In genomic region chr2:172836386-172837200, GRCh38 we compare ENCODE assay signal across 10 cellular contexts.
DNase-seq lines count a peak whose midpoint lies in the region; ATAC-seq and TF ChIP-seq lines count a peak whose summit lies in the region.
"Had no signal": no experiment of that assay in that cellular context is flagged by ENCODE, and none has a peak within 500 bp of the region (broad histone marks: within the 10 kb centered on the region; RNA-seq: fewer than 3 reads in every experiment).

No MANE protein-coding gene starts in this region.

- no peaks in the 10 kb centered on the region for H4K20me1 ChIP-seq in BLaER1 treated with 17β-estradiol and CSF1 and Interleukin-3, amounts not matched to agents 10 nM and 100 nM
- H4K20me1 ChIP-seq in IMR-90 (ENCODE audit: insufficient read depth, low read length), result no peaks in the 10 kb centered on the region

- peak overlapping the region; percentile 78; the same call in 1 of the 2 replicates for H4K5ac ChIP-seq in IMR-90 (ENCODE audit: low read depth, low read length)

- H2BK5ac ChIP-seq in IMR-90 (ENCODE audit: low read depth, low read length, poor library complexity, severe bottlenecking), result peak overlapping the region; percentile 22

- H2BK15ac ChIP-seq in IMR-90 (ENCODE audit: low read depth, low read length), result peak overlapping the region; percentile 81; the same call in 1 of the 3 replicates

- in situ Hi-C loops in IMR-90 (cut with MboI; ENCODE audit: low sequenced_read_pairs), result no loop called here

- H2AK5ac ChIP-seq in IMR-90 (ENCODE audit: low read depth, low read length), result peak overlapping the region; percentile 85; the same call in 1 of the 2 replicates

- no CpG with 5 or more reads among the region's 6 CpGs for WGBS in IMR-90 (ENCODE audit: extremely low coverage in 2 of 2, insufficient read length in 1 of 2), 2 experiments

- peaks cover 8% of the 10 kb centered on the region for H3K4me1 Mint-ChIP-seq in chondrocyte (ENCODE audit: low read depth)

- POLR2A ChIA-PET in IMR-90 (lab: Charles Lee; ENCODE audit: unreplicated experiment), result no interaction called here

- ATAC-seq in IMR-90 (ENCODE audit: low read depth) (peak; percentile 61), HG02678 (IDR thresholded peaks at IDR 0.05; ENCODE audit: unreplicated experiment) (no peak)

- H3K4me3 Mint-ChIP-seq in chondrocyte (ENCODE audit: unreplicated experiment), result no peak overlapping the region

- no peak overlapping the region for H3K4me3 ChIP-seq in BLaER1 treated with 17β-estradiol and CSF1 and Interleukin-3, amounts not matched to agents 10 nM and 100 nM
- H3K4me3 ChIP-seq in IMR-90 (ENCODE audit: insufficient read depth, low read depth, low read length), result no peak overlapping the region

- no peaks in the 10 kb centered on the region for H3K27me3 ChIP-seq in BLaER1 treated with 17β-estradiol and CSF1 and Interleukin-3, amounts not matched to agents 10 nM and 100 nM
- H3K27me3 ChIP-seq in IMR-90 (ENCODE audit: control insufficient read depth, insufficient read depth, low read length), result no peaks in the 10 kb centered on the region

- no peak overlapping the region for H3K27ac Mint-ChIP-seq in chondrocyte (ENCODE audit: unreplicated experiment)

- H3K4me1 ChIP-seq in BLaER1 treated with 17β-estradiol and CSF1 and Interleukin-3, amounts not matched to agents 10 nM and 100 nM, result peaks cover 0 to 11% (median 5%) of the 10 kb centered on the region in 10 experiments; a peak in 9 of 20 replicates
- H3K4me1 ChIP-seq in IMR-90 (ENCODE audit: control insufficient read depth, insufficient read depth, low read length), result peaks cover 5% of the 10 kb centered on the region

- TF ChIP-seq POLR2A in IMR-90 (IDR thresholded peaks at IDR 0.05; ENCODE audit: low read depth, low read length), result no peak

- no peak for TF ChIP-seq RAD21 in IMR-90 (IDR thresholded peaks at IDR 0.05; ENCODE audit: low read length)

- dilution Hi-C loops in IMR-90 (cut with HindIII; ENCODE audit: low sequenced_read_pairs, unreplicated experiment), result no loop called here

- H2AK9ac ChIP-seq in IMR-90 (replicated peaks; ENCODE audit: low read depth, low read length, poor library complexity), result peak overlapping the region; percentile 45

- H3K14ac ChIP-seq in IMR-90 (replicated peaks; ENCODE audit: low read depth, low read length), result peak overlapping the region; percentile 74

- peak overlapping the region in 6 of 11 experiments; percentile 19 to 51 (median 32); a peak in 9 of 22 replicates for H3K4me2 ChIP-seq in BLaER1 treated with 17β-estradiol and CSF1 and Interleukin-3, amounts not matched to agents 10 nM and 100 nM
- H3K4me2 ChIP-seq in IMR-90 (ENCODE audit: low read depth, low read length), result no peak overlapping the region; the same call in 1 of the 2 replicates

- H3K27me3 Mint-ChIP-seq in chondrocyte (ENCODE audit: low read depth), result no peaks in the 10 kb centered on the region

- peak overlapping the region; percentile 93; the same call in 1 of the 2 replicates for H3K18ac ChIP-seq in IMR-90 (ENCODE audit: low read depth, low read length)

- DNase-seq in IMR-90 (peak; percentile 84), astrocyte of the hippocampus (ENCODE audit: low read depth, low spot score) (peak; percentile 53), left kidney (ENCODE audit: low read depth, low spot score) (peak; percentile 35), nucleus accumbens (lab: John Stamatoyannopoulos, UW) (no peak), chondrocyte (ENCODE audit: low spot score) (no peak)
- no peak for DNase-seq in activated CD8-positive, alpha-beta memory T cell treated with anti-CD3 and anti-CD28 coated beads for 24 hours
- DNase-seq: effector memory CD4-positive, alpha-beta T cell; retina had no signal

- no peak overlapping the region for H3K9ac ChIP-seq in BLaER1 treated with 17β-estradiol and CSF1 and Interleukin-3, amounts not matched to agents 10 nM and 100 nM
- no peak overlapping the region for H3K9ac ChIP-seq in IMR-90 (ENCODE audit: low read depth, low read length)

- H3K23ac ChIP-seq in IMR-90 (ENCODE audit: low read depth, low read length), result peak overlapping the region; percentile 67

- H3K56ac ChIP-seq in IMR-90 (ENCODE audit: extremely low read depth, insufficient read depth, low read length), result no peak overlapping the region

- H4K91ac ChIP-seq in IMR-90 (ENCODE audit: insufficient read depth, low read depth, low read length), result peak overlapping the region; percentile 85

- H3K9me3 ChIP-seq in BLaER1 treated with 17β-estradiol and CSF1 and Interleukin-3, amounts not matched to agents 10 nM and 100 nM (replicated peaks in 1 of 11), result no peaks in the 10 kb centered on the region
- H3K9me3 ChIP-seq in IMR-90 (ENCODE audit: control insufficient read depth, insufficient read depth, low read length), result no peaks in the 10 kb centered on the region

- H2AFZ ChIP-seq in IMR-90 (replicated peaks; ENCODE audit: low read length, poor library complexity), result peak overlapping the region; percentile 84

- no TSS peak for BruUV-seq in IMR-90 (replicated peaks; lab: Mats Ljungman, UMichigan)

- intact Hi-C loops in IMR-90 (cut with micrococcal nuclease), result no loop called here

- H3K36me3 Mint-ChIP-seq in chondrocyte (ENCODE audit: low read depth), result no peaks in the 10 kb centered on the region

- CTCF ChIA-PET in IMR-90 (lab: Yijun Ruan, JAX), result interaction anchor here (0.8 to 1.3 kb wide), 3 partner anchors 10 to 374 kb away, joined by 3 read pairs; no protein-coding TSS in a partner anchor

- H3K4ac ChIP-seq in IMR-90 (ENCODE audit: low read depth, low read length), result peak overlapping the region; percentile 84

- H2BK120ac ChIP-seq in IMR-90 (ENCODE audit: low read depth, low read length), result peak overlapping the region; percentile 95

- H4K8ac ChIP-seq in IMR-90 (ENCODE audit: low read depth in 2 of 2, low read length in 2 of 2), result peak overlapping the region; percentile 16 to 91; a peak in 3 of 4 replicates

- no peaks in the 10 kb centered on the region for H3K36me3 ChIP-seq in BLaER1 treated with 17β-estradiol and CSF1 and Interleukin-3, amounts not matched to agents 10 nM and 100 nM
- no peaks in the 10 kb centered on the region for H3K36me3 ChIP-seq in IMR-90 (ENCODE audit: control insufficient read depth, insufficient read depth, low read length)

- no peaks in the 10 kb centered on the region for H3K79me1 ChIP-seq in IMR-90 (ENCODE audit: low read depth in 1 of 2, low read length in 2 of 2)

- peak overlapping the region; percentile 94 for H2BK20ac ChIP-seq in IMR-90 (ENCODE audit: low read depth, low read length)

- peaks cover 5% of the 10 kb centered on the region for H3K9me1 ChIP-seq in IMR-90 (ENCODE audit: insufficient read depth, low read length)

- TF ChIP-seq CTCF in IMR-90 (conservative IDR thresholded peaks at IDR 0.05; ENCODE audit: low read depth, low read length), result no peak
- no peak for TF ChIP-seq CTCF in chondrocyte (IDR thresholded peaks at IDR 0.05)

- peak overlapping the region in 2 of 11 experiments; percentile 9 to 16; a peak in 1 of 22 replicates for H3K27ac ChIP-seq in BLaER1 treated with 17β-estradiol and CSF1 and Interleukin-3, amounts not matched to agents 10 nM and 100 nM
- H3K27ac ChIP-seq in IMR-90 (ENCODE audit: insufficient read depth, low read length), result no peak overlapping the region; the same call in 1 of the 2 replicates

- H3K9me3 Mint-ChIP-seq in chondrocyte (ENCODE audit: low read depth), result no peaks in the 10 kb centered on the region

TF ChIP-seq in IMR-90, 13 proteins besides CTCF, POLR2A, EP300 and RAD21:
- TF ChIP-seq ELK1 (IDR thresholded peaks at IDR 0.05; ENCODE audit: borderline replicate concordance, low read depth, low read length) (no peak), BHLHE40 (IDR thresholded peaks at IDR 0.05; ENCODE audit: low read depth, low read length) (no peak), NFE2L2 (IDR thresholded peaks at IDR 0.05; ENCODE audit: low read depth, low read length) (no peak; the same call in 1 of the 2 replicates), RCOR1 (IDR thresholded peaks at IDR 0.05; ENCODE audit: insufficient replicate concordance, low read length) (peak; percentile 20), CEBPB (IDR thresholded peaks at IDR 0.05; ENCODE audit: low read depth, low read length) (no peak), FOS (IDR thresholded peaks at IDR 0.05; ENCODE audit: low read depth, low read length) (peak; percentile 63), MXI1 (IDR thresholded peaks at IDR 0.05; ENCODE audit: borderline replicate concordance, low read depth, low read length) (no peak), RFX5 (IDR thresholded peaks at IDR 0.05; ENCODE audit: low read depth, low read length) (no peak), CHD1 (IDR thresholded peaks at IDR 0.05; ENCODE audit: low read depth, low read length) (no peak), MAZ (IDR thresholded peaks at IDR 0.05; ENCODE audit: borderline replicate concordance, low read depth, low read length) (peak; percentile 27; the same call in 1 of the 2 replicates), SMC3 (IDR thresholded peaks at IDR 0.05; ENCODE audit: low read depth, low read length) (no peak), USF2 (IDR thresholded peaks at IDR 0.05; ENCODE audit: low read depth, low read length) (no peak), MAFK (IDR thresholded peaks at IDR 0.05; ENCODE audit: low read depth, low read length) (no peak)

Comparison
In these comparisons a context has a peak if more than half of its experiments do, and no peak if none do; other contexts are left out.
1. DNase-seq: peak in IMR-90 (single experiment), astrocyte of the hippocampus (single experiment) and left kidney (single experiment); none in activated CD8-positive, alpha-beta memory T cell treated with anti-CD3 and anti-CD28 coated beads for 24 hours (single experiment), nucleus accumbens (0 of 56) and chondrocyte (single experiment).